In genomic region chr7:158113321-158114025, GRCh38 we compare ENCODE assay signal across 30 cellular contexts.
"Had no signal": no experiment of that assay in that cellular context is flagged by ENCODE, and none has a peak within 500 bp of the region (broad histone marks: within the 10 kb centered on the region; RNA-seq: fewer than 3 reads in every experiment).

No MANE protein-coding gene starts in this region.

- H3K36me3 ChIP-seq: breast epithelium, colonic mucosa, gastroesophageal sphincter, lower lobe of right lung, right lobe of liver, upper lobe of left lung, vagina, WERI-Rb-1 had no signal

- ATAC-seq: activated CD4-positive, CD25-positive, alpha-beta regulatory T cell treated with anti-CD3 and anti-CD28 coated beads, Interleukin-2, amount 50 U/mL, for 24 hours; activated T-helper 17 cell treated with anti-CD3 and anti-CD28 coated beads, Interleukin-2, amount 50 U/mL, for 72 hours; gastroesophageal sphincter; lower lobe of right lung; mucosa of descending colon; natural killer cell treated with Interleukin-12 subunit alpha and Interleukin-12 subunit beta and Interleukin-15 and Interleukin-18, amount 100 ng/mL, for 72 hours had no signal

- H3K4me3 ChIP-seq: breast epithelium, colonic mucosa, dorsolateral prefrontal cortex, gastroesophageal sphincter, lower lobe of right lung, mucosa of descending colon, right lobe of liver, upper lobe of left lung, vagina had no signal

- H3K4me2 ChIP-seq: SK-N-SH had no signal

- H3K27me3 ChIP-seq: breast epithelium, colonic mucosa, dorsolateral prefrontal cortex, right lobe of liver, upper lobe of left lung, vagina had no signal

- H3K9ac ChIP-seq: SK-N-SH had no signal

- H3K4me1 ChIP-seq: breast epithelium, colonic mucosa, gastroesophageal sphincter, lower lobe of right lung, right lobe of liver, upper lobe of left lung, vagina had no signal

- DNase-seq: activated CD4-positive, alpha-beta T cell treated with anti-CD3 and anti-CD28 coated beads for 48 hours; activated CD4-positive, alpha-beta T cell treated with anti-CD3 and anti-CD28 coated beads, Interleukin-2, amount 50 U/mL, for 48 hours; activated CD8-positive, alpha-beta memory T cell treated with anti-CD3 and anti-CD28 coated beads, Interleukin-2, amount 50 U/mL, for 48 hours; activated gamma-delta T cell treated with Interleukin-2 at 50 U/mL for 16 hours; activated naive CD4-positive, alpha-beta T cell treated with anti-CD3 and anti-CD28 coated beads, Interleukin-2, amount 50 U/mL, for 16 hours; activated T-cell treated with anti-CD3 and anti-CD28 coated beads, Interleukin-2, amount 50 U/mL, for 24 hours; colonic mucosa; effector memory CD4-positive, alpha-beta T cell; hippocampal formation; immature natural killer cell; lower lobe of right lung; mesenchymal stem cell; mucosa of descending colon; nucleus accumbens; SK-N-SH; stimulated activated CD4-positive, alpha-beta T cell treated with anti-CD3 and anti-CD28 coated beads, Interleukin-2, amount 100 ng/mL, for 48 hours; stimulated activated naive CD4-positive, alpha-beta T cell treated with Interleukin-2 at 50 U/mL for 16 hours; substantia nigra; SW 1271; T1000; upper lobe of left lung; WERI-Rb-1 had no signal

- H3K9me3 ChIP-seq: colonic mucosa, right lobe of liver, vagina had no signal

- H3K27ac ChIP-seq: breast epithelium, colonic mucosa, dorsolateral prefrontal cortex, gastroesophageal sphincter, lower lobe of right lung, right lobe of liver, upper lobe of left lung, vagina, WERI-Rb-1 had no signal
